ENCODE assay signal across 14 cellular contexts in the genomic region with DNA sequence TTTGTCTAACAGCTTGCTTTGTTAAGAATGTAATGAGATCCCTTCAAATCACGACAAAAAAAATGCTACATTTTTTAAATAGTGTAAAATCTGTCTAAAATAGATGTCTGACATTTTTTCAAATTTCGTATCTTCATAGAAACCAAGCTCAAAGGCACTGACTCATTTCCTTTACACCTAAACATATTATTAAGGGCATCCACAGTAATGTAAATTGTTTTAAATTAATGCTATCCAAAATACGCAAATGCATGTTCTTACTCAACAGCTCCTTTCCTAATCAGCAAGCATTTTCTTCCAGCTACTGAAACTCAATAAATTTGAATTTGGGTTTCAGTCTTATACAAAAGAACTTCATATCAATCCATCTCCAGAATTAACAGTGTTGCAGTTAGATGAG. TPM values are rescaled to one million over a fixed set of nuclear protein-coding genes. Genes with fewer than 3 reads are reported as not detected.
DNase-seq lines count a peak whose midpoint lies in the region; ATAC-seq and TF ChIP-seq lines count a peak whose summit lies in the region.
"Had no signal": no experiment of that assay in that cellular context is flagged by ENCODE, and none has a peak within 500 bp of the region (broad histone marks: within the 10 kb centered on the region; RNA-seq: fewer than 3 reads in every experiment).

No MANE protein-coding gene starts in this region.

- H3K27ac ChIP-seq in GM23338 (ENCODE audit: low read depth) (no peak overlapping the region), iPS-20b (ENCODE audit: low read length) (no peak overlapping the region)
- H3K27ac ChIP-seq: lower lobe of right lung, PC-9 had no signal

- H3K36me3 Mint-ChIP-seq in GM23338 (ENCODE audit: low read depth): peaks cover 8% of the 10 kb centered on the region
- H3K36me3 Mint-ChIP-seq in activated CD4-positive, alpha-beta memory T cell treated with anti-CD3 and anti-CD28 coated beads, Interleukin-2, amount 10 ng/mL, durations not matched to agents 7 days and 5 days (ENCODE audit: low read depth): peaks cover 21% of the 10 kb centered on the region

- H3F3A ChIP-seq in GM23338 (replicated peaks; ENCODE audit: low read depth): no peaks in the 10 kb centered on the region

- DNase-seq in EH (ENCODE audit: low read depth): peak; percentile 59
- DNase-seq in GM23338 (ENCODE audit: low spot score): no peak
- DNase-seq in activated CD4-positive, alpha-beta memory T cell treated with anti-CD3 and anti-CD28 coated beads, Interleukin-2, amount 10 ng/mL, durations not matched to agents 7 days and 5 days: no peak
- no peak for DNase-seq in NCI-H345 (lab: John Stamatoyannopoulos, UW)
- no peak for DNase-seq in epidermal melanocyte (ENCODE audit: insufficient read length, low spot score)
- no peak for DNase-seq in effector CD4-positive, alpha-beta T cell
- DNase-seq: activated CD4-positive, alpha-beta T cell treated with anti-CD3 and anti-CD28 coated beads for 1 hour; activated naive CD8-positive, alpha-beta T cell treated with anti-CD3 and anti-CD28 coated beads, Interleukin-2, amount 10 ng/mL, durations not matched to agents 7 days and 5 days; GDM1; lower lobe of right lung; nucleus accumbens; PC-9; testis had no signal

- peaks cover 89% of the 10 kb centered on the region for H3K79me2 ChIP-seq in GM23338 (replicated peaks; ENCODE audit: insufficient read depth)

- TF ChIP-seq CTCF in GM23338 (conservative IDR thresholded peaks at IDR 0.05; ENCODE audit: low read depth in 2 of 2): no peak

- H3K4me2 ChIP-seq in GM23338: peak overlapping the region; percentile 60
- H3K4me2 ChIP-seq: PC-9 had no signal

- no peak overlapping the region for H2AFZ ChIP-seq in GM23338
- H2AFZ ChIP-seq: PC-9 had no signal

- no peaks in the 10 kb centered on the region for H3K36me3 ChIP-seq in GM23338 (ENCODE audit: insufficient read depth)
- peaks cover 7% of the 10 kb centered on the region; the same call in 1 of the 2 replicates for H3K36me3 ChIP-seq in iPS-20b (ENCODE audit: insufficient read depth, low read depth, low read length)
- H3K36me3 ChIP-seq: lower lobe of right lung had no signal

- H3K4me1 ChIP-seq in GM23338 (ENCODE audit: insufficient read depth) (peaks cover 28% of the 10 kb centered on the region), iPS-20b (ENCODE audit: insufficient read depth, low read length) (peaks cover 18% of the 10 kb centered on the region; the same call in 1 of the 2 replicates)

- no peak overlapping the region; the same call in 1 of the 2 replicates for H3K9ac ChIP-seq in iPS-20b (ENCODE audit: low read depth, low read length)

- no peaks in the 10 kb centered on the region for H3K9me2 ChIP-seq in GM23338 (ENCODE audit: insufficient read depth)

- CTCF ChIA-PET in activated CD4-positive, alpha-beta memory T cell treated with anti-CD3 and anti-CD28 coated beads, Interleukin-2, amount 10 ng/mL, durations not matched to agents 7 days and 5 days (lab: Charles Lee): interaction anchor here (1.3 to 1.6 kb wide), 2 partner anchors 26 to 153 kb away, joined by 3 to 4 read pairs; no protein-coding TSS in a partner anchor

- H3K4me1 Mint-ChIP-seq in GM23338: peaks cover 24% of the 10 kb centered on the region
- H3K4me1 Mint-ChIP-seq in activated CD4-positive, alpha-beta memory T cell treated with anti-CD3 and anti-CD28 coated beads, Interleukin-2, amount 10 ng/mL, durations not matched to agents 7 days and 5 days: peaks cover 51% of the 10 kb centered on the region

- peaks cover 4% of the 10 kb centered on the region; the same call in 2 of the 3 replicates for H3K9me3 Mint-ChIP-seq in GM23338
- no peaks in the 10 kb centered on the region for H3K9me3 Mint-ChIP-seq in activated CD4-positive, alpha-beta memory T cell treated with anti-CD3 and anti-CD28 coated beads, Interleukin-2, amount 10 ng/mL, durations not matched to agents 7 days and 5 days
- H3K9me3 Mint-ChIP-seq: activated naive CD8-positive, alpha-beta T cell treated with anti-CD3 and anti-CD28 coated beads, Interleukin-2, amount 10 ng/mL, durations not matched to agents 7 days and 5 days had no signal

- peak overlapping the region; percentile 16; the same call in 1 of the 2 replicates for H3K27ac Mint-ChIP-seq in GM23338
- H3K27ac Mint-ChIP-seq in activated CD4-positive, alpha-beta memory T cell treated with anti-CD3 and anti-CD28 coated beads, Interleukin-2, amount 10 ng/mL, durations not matched to agents 7 days and 5 days: peak overlapping the region; percentile 58
- H3K27ac Mint-ChIP-seq: activated naive CD8-positive, alpha-beta T cell treated with anti-CD3 and anti-CD28 coated beads, Interleukin-2, amount 10 ng/mL, durations not matched to agents 7 days and 5 days had no signal

- POLR2A ChIA-PET in activated CD4-positive, alpha-beta memory T cell treated with anti-CD3 and anti-CD28 coated beads, Interleukin-2, amount 10 ng/mL, durations not matched to agents 7 days and 5 days (lab: Charles Lee): interaction anchor here (0.7 to 2.6 kb wide), 5 partner anchors 10 to 137 kb away, joined by 3 to 9 read pairs (median 3); partner anchors contain the start of gene ORC6

- H3K27me3 ChIP-seq in GM23338 (ENCODE audit: insufficient read depth) (no peaks in the 10 kb centered on the region), iPS-20b (ENCODE audit: insufficient read depth, low read length) (no peaks in the 10 kb centered on the region)
- H3K27me3 ChIP-seq: testis had no signal

- ATAC-seq in GM23338: no peak
- ATAC-seq: lower lobe of right lung had no signal

- H4K20me1 ChIP-seq in GM23338 (replicated peaks; ENCODE audit: insufficient read depth): peaks cover 6% of the 10 kb centered on the region

- peaks cover 5% of the 10 kb centered on the region for H3K27me3 Mint-ChIP-seq in GM23338 (ENCODE audit: insufficient read depth, low read depth, poor library complexity)
- H3K27me3 Mint-ChIP-seq in activated CD4-positive, alpha-beta memory T cell treated with anti-CD3 and anti-CD28 coated beads, Interleukin-2, amount 10 ng/mL, durations not matched to agents 7 days and 5 days: no peaks in the 10 kb centered on the region

- peak overlapping the region; percentile 34 for H3K4me3 Mint-ChIP-seq in GM23338
- H3K4me3 Mint-ChIP-seq in activated CD4-positive, alpha-beta memory T cell treated with anti-CD3 and anti-CD28 coated beads, Interleukin-2, amount 10 ng/mL, durations not matched to agents 7 days and 5 days: peak overlapping the region; percentile 37
- H3K4me3 Mint-ChIP-seq: activated naive CD8-positive, alpha-beta T cell treated with anti-CD3 and anti-CD28 coated beads, Interleukin-2, amount 10 ng/mL, durations not matched to agents 7 days and 5 days had no signal

- H3K4me3 ChIP-seq in GM23338 (peak overlapping the region; percentile 12; the same call in 1 of the 2 replicates), iPS-20b (ENCODE audit: low read length) (peak overlapping the region; percentile 6; the same call in 1 of the 2 replicates)
- H3K4me3 ChIP-seq: lower lobe of right lung, PC-9, testis had no signal

- H3K9me3 ChIP-seq in iPS-20b (ENCODE audit: insufficient read depth, low read depth, low read length): no peaks in the 10 kb centered on the region
- H3K9me3 ChIP-seq: lower lobe of right lung, testis had no signal

TF ChIP-seq in GM23338, 12 proteins besides CTCF, POLR2A, EP300 and RAD21 (continues in another document):
- TF ChIP-seq CREB1 (CRISPR knock-in tag; IDR thresholded peaks at IDR 0.05; ENCODE audit: low read depth): no peak
- TF ChIP-seq, protein P1, sequence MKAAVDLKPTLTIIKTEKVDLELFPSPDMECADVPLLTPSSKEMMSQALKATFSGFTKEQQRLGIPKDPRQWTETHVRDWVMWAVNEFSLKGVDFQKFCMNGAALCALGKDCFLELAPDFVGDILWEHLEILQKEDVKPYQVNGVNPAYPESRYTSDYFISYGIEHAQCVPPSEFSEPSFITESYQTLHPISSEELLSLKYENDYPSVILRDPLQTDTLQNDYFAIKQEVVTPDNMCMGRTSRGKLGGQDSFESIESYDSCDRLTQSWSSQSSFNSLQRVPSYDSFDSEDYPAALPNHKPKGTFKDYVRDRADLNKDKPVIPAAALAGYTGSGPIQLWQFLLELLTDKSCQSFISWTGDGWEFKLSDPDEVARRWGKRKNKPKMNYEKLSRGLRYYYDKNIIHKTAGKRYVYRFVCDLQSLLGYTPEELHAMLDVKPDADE (IDR thresholded peaks at IDR 0.05): no peak
- TF ChIP-seq REST (IDR thresholded peaks at IDR 0.05; ENCODE audit: unreplicated experiment): no peak
- TF ChIP-seq ZNF114 (CRISPR knock-in tag; IDR thresholded peaks at IDR 0.05): no peak
- TF ChIP-seq STAT1 (IDR thresholded peaks at IDR 0.05; ENCODE audit: unreplicated experiment): no peak

RNA-seq across cellular contexts. Expression of gene C16orf87, which starts 4.4 kb away (rescaled TPM):
- total RNA-seq in GM23338 (2014; rRNA removed; shearing (Covaris generic)): 23.4 and 32.1 TPM in 2 replicates
- 40.2 and 46.0 TPM in 2 replicates for polyA plus RNA-seq in GM23338 (2016; fragmentation: Nextera tagmentation; extraction: Ambion mirVana)
- total RNA-seq in activated CD4-positive, alpha-beta memory T cell treated with anti-CD3 and anti-CD28 coated beads, Interleukin-2, amount 10 ng/mL, durations not matched to agents 7 days and 5 days: 10 to 100 TPM; 18.0 to 19.6 TPM

RNA-seq across cellular contexts. Expression of gene GPT2, which starts 57.5 kb away (rescaled TPM):
- 81.0 and 82.6 TPM in 2 replicates for total RNA-seq in GM23338 (2014; rRNA removed; shearing (Covaris generic))
- 48.5 TPM in 2 replicates for polyA plus RNA-seq in GM23338 (2016; fragmentation: Nextera tagmentation; extraction: Ambion mirVana)
- 10 to 100 TPM; 15.0 to 15.2 TPM for total RNA-seq in activated CD4-positive, alpha-beta memory T cell treated with anti-CD3 and anti-CD28 coated beads, Interleukin-2, amount 10 ng/mL, durations not matched to agents 7 days and 5 days
